Comparison of ENCODE assay signal across 11 cellular contexts in genomic region chr1:155010211-155010918, GRCh38. TPM values are rescaled to one million over a fixed set of nuclear protein-coding genes. Genes with fewer than 3 reads are reported as not detected.
A peak's percentile ranks its signal among the peaks of the same experiment; 100 is the strongest.
DNase-seq lines count a peak whose midpoint lies in the region; ATAC-seq and TF ChIP-seq lines count a peak whose summit lies in the region.
"Had no signal": no experiment of that assay in that cellular context is flagged by ENCODE, and none has a peak within 500 bp of the region (broad histone marks: within the 10 kb centered on the region; RNA-seq: fewer than 3 reads in every experiment).

No MANE protein-coding gene starts in this region.

- H3K9me3 Mint-ChIP-seq in CD4-positive, alpha-beta memory T cell, result peaks cover 0 to 3% (median 0%) of the 10 kb centered on the region in 8 donors

- intact Hi-C loops in CD4-positive, alpha-beta memory T cell (cut with micrococcal nuclease), result loop anchor here (1.0 kb wide), 1 partner anchor 8 kb away; the partner anchor contains the start of gene ZBTB7B
- intact Hi-C loops in breast epithelium (cut with DNase I; ENCODE audit: low total_unique reads), result no loop called here

- POLR2A ChIA-PET in CD4-positive, alpha-beta memory T cell (lab: Charles Lee; ENCODE audit: partially characterized antibody), result interaction anchor here (0.6 to 38.9 kb wide), 8 partner anchors 9 to 1043 kb away, joined by 3 to 1543 read pairs (median 3); partner anchors contain the start of genes CKS1B, FLAD1, KRTCAP2 and LENEP

- peak in 2 of 5 donors; percentile 56 to 57 for DNase-seq in CD4-positive, alpha-beta memory T cell
- DNase-seq in NB4 (ENCODE audit: low read depth) (peak; percentile 86), breast epithelium (ENCODE audit: low spot score in 2 of 2) (no peak), NCI-H146 treated with DMSO at 0.1 percent for 48 hours (lab: John Stamatoyannopoulos, UW; ENCODE audit: unreplicated experiment) (no peak), SK-N-DZ (ENCODE audit: low spot score) (no peak)
- DNase-seq: NCI-H524 treated with DMSO at 0.1 percent for 48 hours, uterus had no signal

- H3K9me3 ChIP-seq in CD4-positive, alpha-beta memory T cell (ENCODE audit: control insufficient read depth in 1 of 2, low read length in 2 of 2), result no peaks in the 10 kb centered on the region
- H3K9me3 ChIP-seq in breast epithelium (no peaks in the 10 kb centered on the region), neutrophil (no peaks in the 10 kb centered on the region)
- H3K9me3 ChIP-seq: uterus had no signal

- peak overlapping the region; percentile 76 to 85 for H3K4me3 ChIP-seq in CD4-positive, alpha-beta memory T cell (ENCODE audit: low read length in 2 of 2)
- H3K4me3 ChIP-seq in NB4 (ENCODE audit: low read depth, low read length), result peak overlapping the region; percentile 38
- H3K4me3 ChIP-seq in breast epithelium, result peak overlapping the region; percentile 33 to 73 (median 63)
- peak overlapping the region; percentile 85 to 95 for H3K4me3 ChIP-seq in neutrophil (ENCODE audit: low read depth in 1 of 2, low read length in 1 of 2)
- H3K4me3 ChIP-seq: uterus had no signal

- H3K36me3 ChIP-seq in CD4-positive, alpha-beta memory T cell (ENCODE audit: insufficient read depth, low read length), result no peaks in the 10 kb centered on the region
- no peaks in the 10 kb centered on the region for H3K36me3 ChIP-seq in breast epithelium
- peaks cover 42% of the 10 kb centered on the region for H3K36me3 ChIP-seq in neutrophil
- H3K36me3 ChIP-seq: uterus had no signal

- H3K4me3 Mint-ChIP-seq in CD4-positive, alpha-beta memory T cell, result peak overlapping the region; percentile 90 to 98 (median 96)

- no peak for TF ChIP-seq CTCF in NB4 (IDR thresholded peaks at IDR 0.05; ENCODE audit: low read depth, low read length)
- no peak for TF ChIP-seq CTCF in breast epithelium (IDR thresholded peaks at IDR 0.05)
- no peak for TF ChIP-seq CTCF in neutrophil (IDR thresholded peaks at IDR 0.05)

- ATAC-seq in HG02938 (IDR thresholded peaks at IDR 0.05; ENCODE audit: unreplicated experiment) (no peak), HG02884 (IDR thresholded peaks at IDR 0.05; ENCODE audit: unreplicated experiment) (no peak)
- ATAC-seq: activated CD4-positive, CD25-positive, alpha-beta regulatory T cell treated with anti-CD3 and anti-CD28 coated beads, Interleukin-2, amount 50 U/mL, for 24 hours had no signal

- H3K36me3 Mint-ChIP-seq in CD4-positive, alpha-beta memory T cell, result peaks cover 4 to 31% of the 10 kb centered on the region in 2 donors

- H3K4me1 ChIP-seq in CD4-positive, alpha-beta memory T cell (ENCODE audit: insufficient read depth, low read length), result peaks cover 91% of the 10 kb centered on the region
- peaks cover 28 to 42% of the 10 kb centered on the region in 2 donors for H3K4me1 ChIP-seq in breast epithelium
- peaks cover 90 to 98% of the 10 kb centered on the region in 2 experiments for H3K4me1 ChIP-seq in neutrophil (ENCODE audit: control insufficient read depth in 1 of 2, insufficient read depth in 1 of 2, low read depth in 1 of 2, low read length in 1 of 2)

- TF ChIP-seq POLR2A in NB4 (IDR thresholded peaks at IDR 0.05; ENCODE audit: extremely low read depth, insufficient read length) (no peak), breast epithelium (IDR thresholded peaks at IDR 0.05) (no peak)

- no peaks in the 10 kb centered on the region for H3K27me3 Mint-ChIP-seq in CD4-positive, alpha-beta memory T cell

- H3K4me1 Mint-ChIP-seq in CD4-positive, alpha-beta memory T cell, result peaks cover 42 to 93% (median 62%) of the 10 kb centered on the region in 4 donors

- CTCF ChIA-PET in CD4-positive, alpha-beta memory T cell (lab: Charles Lee; ENCODE audit: partially characterized antibody), result interaction anchor here (1.0 to 18.7 kb wide), 5 partner anchors 10 to 74 kb away, joined by 3 to 381 read pairs (median 3); partner anchors contain the start of genes LENEP, PBXIP1, PMVK and ZBTB7B

- H3K27me3 ChIP-seq in CD4-positive, alpha-beta memory T cell (ENCODE audit: insufficient read depth, low read length), result no peaks in the 10 kb centered on the region
- no peaks in the 10 kb centered on the region for H3K27me3 ChIP-seq in breast epithelium
- no peaks in the 10 kb centered on the region for H3K27me3 ChIP-seq in neutrophil
- H3K27me3 ChIP-seq: uterus had no signal

- H3K27ac Mint-ChIP-seq in CD4-positive, alpha-beta memory T cell, result peak overlapping the region; percentile 90 to 96 (median 93)

- peak overlapping the region; percentile 86 for H3K27ac ChIP-seq in CD4-positive, alpha-beta memory T cell (ENCODE audit: low read depth, low read length)
- H3K27ac ChIP-seq in breast epithelium (peak overlapping the region; percentile 98 to 99), neutrophil (peak overlapping the region; percentile 97)

RNA-seq across cellular contexts. Expression of gene ZBTB7B, which starts 7.8 kb away (rescaled TPM):
- 10 to 100 TPM; 86.3 to 92.7 TPM for total RNA-seq in CD4-positive, alpha-beta memory T cell
- polyA plus RNA-seq in CD4-positive, alpha-beta memory T cell, result 10 to 100 TPM in 1 of 2 donors, 1 to 10 TPM in 1; 3.4 to 11.6 TPM
- 10 to 100 TPM; 45.6 to 82.5 (median 53.4) TPM for total RNA-seq in breast epithelium
- polyA plus RNA-seq in SK-N-DZ (2014; cell fraction: cytosol; rRNA removed), result 4.1 and 4.9 TPM in 2 replicates
- 8.2 and 11.4 TPM in 2 replicates for polyA plus RNA-seq in SK-N-DZ (2014; cell fraction: nucleus; rRNA removed)

RNA-seq across cellular contexts. Expression of gene LENEP, which starts 17.0 kb away (rescaled TPM):
- 1 to 10 TPM; 1.1 to 3.1 TPM for total RNA-seq in CD4-positive, alpha-beta memory T cell
- polyA plus RNA-seq in CD4-positive, alpha-beta memory T cell, result not detected
- total RNA-seq in breast epithelium, result not detected
- polyA plus RNA-seq in SK-N-DZ (2014; cell fraction: cytosol; rRNA removed), result not detected in 2 replicates
- polyA plus RNA-seq in SK-N-DZ (2014; cell fraction: nucleus; rRNA removed), result 0.98 TPM in 1 of 2 replicates, not detected in the other

RNA-seq across cellular contexts. Expression of gene DCST2, which starts 23.2 kb away (rescaled TPM):
- 1 to 10 TPM; 4.0 to 4.1 TPM for total RNA-seq in CD4-positive, alpha-beta memory T cell
- polyA plus RNA-seq in CD4-positive, alpha-beta memory T cell, result not detected
- total RNA-seq in breast epithelium, result 1 to 10 TPM in 2 of 3 donors, under 1 TPM in 1; 0.48 to 4.4 (median 3.3) TPM
- polyA plus RNA-seq in SK-N-DZ (2014; cell fraction: cytosol; rRNA removed), result 0.28 TPM in 1 of 2 replicates, not detected in the other
- polyA plus RNA-seq in SK-N-DZ (2014; cell fraction: nucleus; rRNA removed), result 0.19 and 2.3 TPM in 2 replicates

RNA-seq across cellular contexts. Expression of gene DCST1, which starts 23.3 kb away (rescaled TPM):
- total RNA-seq in CD4-positive, alpha-beta memory T cell, result under 1 TPM in 1 of 2 experiments, not detected in 1; 0.14 TPM
- not detected for polyA plus RNA-seq in CD4-positive, alpha-beta memory T cell
- under 1 TPM; 0.16 to 0.66 (median 0.44) TPM for total RNA-seq in breast epithelium
- 0.05 TPM in 1 of 2 replicates, not detected in the other for polyA plus RNA-seq in SK-N-DZ (2014; cell fraction: cytosol; rRNA removed)
- polyA plus RNA-seq in SK-N-DZ (2014; cell fraction: nucleus; rRNA removed), result not detected in 2 replicates

RNA-seq across cellular contexts. Expression of gene FLAD1, which starts 27.2 kb away (rescaled TPM):
- 10 to 100 TPM; 52.4 to 56.6 TPM for total RNA-seq in CD4-positive, alpha-beta memory T cell
- 10 to 100 TPM; 48.9 to 75.9 TPM for polyA plus RNA-seq in CD4-positive, alpha-beta memory T cell
- total RNA-seq in breast epithelium, result 10 to 100 TPM; 27.0 to 42.7 (median 39.3) TPM
- 133 and 172 TPM in 2 replicates for polyA plus RNA-seq in SK-N-DZ (2014; cell fraction: cytosol; rRNA removed)
- 243 and 343 TPM in 2 replicates for polyA plus RNA-seq in SK-N-DZ (2014; cell fraction: nucleus; rRNA removed)

Comparison
In these comparisons a context has a peak if more than half of its experiments do, and no peak if none do; other contexts are left out.
1. H3K4me3 ChIP-seq: peak in every context shown above with its lines; median percentile 90 in neutrophil; 80 in CD4-positive, alpha-beta memory T cell; 63 in breast epithelium; 38 in NB4.